ENCODE assay signal across 1 cellular context in genomic region chr10:97689637-97690036, GRCh38.
A peak's percentile ranks its signal among the peaks of the same experiment; 100 is the strongest.
TF ChIP-seq lines count a peak whose summit lies in the region.

No MANE protein-coding gene starts in this region.

TF ChIP-seq in K562, 482 proteins besides CTCF, POLR2A, EP300 and RAD21 (continued from another document and continues in another):
- TF ChIP-seq AFF1 (IDR thresholded peaks at IDR 0.05; ENCODE audit: low read depth in 1 of 2, partially characterized antibody in 2 of 2) (no peak), SIN3A (IDR thresholded peaks at IDR 0.05; ENCODE audit: borderline replicate concordance in 2 of 2, control insufficient read depth in 1 of 2, low read depth in 2 of 2, low read length in 2 of 2) (no peak), MCM5 (IDR thresholded peaks at IDR 0.05; ENCODE audit: low read depth) (no peak), ZNF431 (CRISPR knock-in tag; IDR thresholded peaks at IDR 0.05) (no peak), PHF20 (IDR thresholded peaks at IDR 0.05; ENCODE audit: partially characterized antibody) (no peak), ARHGAP35 (IDR thresholded peaks at IDR 0.05; ENCODE audit: partially characterized antibody) (no peak), ZNF184 (CRISPR knock-in tag; IDR thresholded peaks at IDR 0.05) (no peak), TOE1 (IDR thresholded peaks at IDR 0.05; ENCODE audit: borderline replicate concordance) (no peak), TOE1 (CRISPR knock-in tag; IDR thresholded peaks at IDR 0.05; ENCODE audit: borderline replicate concordance, low read depth) (no peak), BRD4 (IDR thresholded peaks at IDR 0.05) (no peak), PHF21A (IDR thresholded peaks at IDR 0.05; ENCODE audit: borderline replicate concordance, low read depth) (no peak), SRSF7 (optimal IDR thresholded peaks at IDR 0.05; ENCODE audit: low read depth, low read length) (no peak), ZNF165 (CRISPR knock-in tag; IDR thresholded peaks at IDR 0.05; ENCODE audit: borderline replicate concordance) (0 out of 2 replicates have a peak, but pooled peaks have one; percentile 63), RBFOX2 (IDR thresholded peaks at IDR 0.05; ENCODE audit: low read depth, low read length) (no peak), GTF2A2 (tag; IDR thresholded peaks at IDR 0.05) (no peak), JUNB (CRISPR knock-in tag; conservative IDR thresholded peaks at IDR 0.05) (no peak), ZFP1 (CRISPR knock-in tag; IDR thresholded peaks at IDR 0.05) (no peak), ZBED1 (IDR thresholded peaks at IDR 0.05) (no peak), MCM7 (IDR thresholded peaks at IDR 0.05) (no peak), PRMT5 (CRISPR knock-in tag; IDR thresholded peaks at IDR 0.05) (no peak), NFRKB (IDR thresholded peaks at IDR 0.05; ENCODE audit: low read depth) (no peak), ZNF274 (IDR thresholded peaks at IDR 0.05; ENCODE audit: borderline replicate concordance, low read depth, low read length) (no peak), ZNF644 (tag; IDR thresholded peaks at IDR 0.05; ENCODE audit: low read depth) (peak; percentile 82; the same call in 1 of the 2 replicates), ZNF124 (CRISPR knock-in tag; IDR thresholded peaks at IDR 0.05) (no peak), ZNF384 (IDR thresholded peaks at IDR 0.05; ENCODE audit: low read depth, low read length) (no peak), GATA2 (CRISPR knock-in tag; IDR thresholded peaks at IDR 0.05) (no peak), CHCHD3 (CRISPR knock-in tag; IDR thresholded peaks at IDR 0.05) (no peak), PURB (CRISPR knock-in tag; IDR thresholded peaks at IDR 0.05; ENCODE audit: low read depth) (no peak), MAFK (IDR thresholded peaks at IDR 0.05; ENCODE audit: low read length) (no peak), PREB (CRISPR knock-in tag; IDR thresholded peaks at IDR 0.05) (no peak), ZNF224 (CRISPR knock-in tag; IDR thresholded peaks at IDR 0.05) (no peak), FUS (optimal IDR thresholded peaks at IDR 0.05; ENCODE audit: low read depth, low read length) (no peak), CTCFL (IDR thresholded peaks at IDR 0.05; ENCODE audit: borderline replicate concordance, insufficient read depth, low read depth, low read length, poor library complexity, severe bottlenecking) (no peak), DIDO1 (tag; IDR thresholded peaks at IDR 0.05; ENCODE audit: low read depth) (no peak), ZBTB43 (CRISPR knock-in tag; IDR thresholded peaks at IDR 0.05) (no peak)
- TF ChIP-seq, protein P1, sequence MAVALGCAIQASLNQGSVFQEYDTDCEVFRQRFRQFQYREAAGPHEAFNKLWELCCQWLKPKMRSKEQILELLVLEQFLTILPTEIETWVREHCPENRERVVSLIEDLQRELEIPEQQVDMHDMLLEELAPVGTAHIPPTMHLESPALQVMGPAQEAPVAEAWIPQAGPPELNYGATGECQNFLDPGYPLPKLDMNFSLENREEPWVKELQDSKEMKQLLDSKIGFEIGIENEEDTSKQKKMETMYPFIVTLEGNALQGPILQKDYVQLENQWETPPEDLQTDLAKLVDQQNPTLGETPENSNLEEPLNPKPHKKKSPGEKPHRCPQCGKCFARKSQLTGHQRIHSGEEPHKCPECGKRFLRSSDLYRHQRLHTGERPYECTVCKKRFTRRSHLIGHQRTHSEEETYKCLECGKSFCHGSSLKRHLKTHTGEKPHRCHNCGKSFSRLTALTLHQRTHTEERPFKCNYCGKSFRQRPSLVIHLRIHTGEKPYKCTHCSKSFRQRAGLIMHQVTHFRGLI (CRISPR knock-in tag; IDR thresholded peaks at IDR 0.05), result no peak
- TF ChIP-seq, protein P2, sequence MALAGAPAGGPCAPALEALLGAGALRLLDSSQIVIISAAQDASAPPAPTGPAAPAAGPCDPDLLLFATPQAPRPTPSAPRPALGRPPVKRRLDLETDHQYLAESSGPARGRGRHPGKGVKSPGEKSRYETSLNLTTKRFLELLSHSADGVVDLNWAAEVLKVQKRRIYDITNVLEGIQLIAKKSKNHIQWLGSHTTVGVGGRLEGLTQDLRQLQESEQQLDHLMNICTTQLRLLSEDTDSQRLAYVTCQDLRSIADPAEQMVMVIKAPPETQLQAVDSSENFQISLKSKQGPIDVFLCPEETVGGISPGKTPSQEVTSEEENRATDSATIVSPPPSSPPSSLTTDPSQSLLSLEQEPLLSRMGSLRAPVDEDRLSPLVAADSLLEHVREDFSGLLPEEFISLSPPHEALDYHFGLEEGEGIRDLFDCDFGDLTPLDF (CRISPR knock-in tag; IDR thresholded peaks at IDR 0.05), result no peak
- TF ChIP-seq, protein P3, sequence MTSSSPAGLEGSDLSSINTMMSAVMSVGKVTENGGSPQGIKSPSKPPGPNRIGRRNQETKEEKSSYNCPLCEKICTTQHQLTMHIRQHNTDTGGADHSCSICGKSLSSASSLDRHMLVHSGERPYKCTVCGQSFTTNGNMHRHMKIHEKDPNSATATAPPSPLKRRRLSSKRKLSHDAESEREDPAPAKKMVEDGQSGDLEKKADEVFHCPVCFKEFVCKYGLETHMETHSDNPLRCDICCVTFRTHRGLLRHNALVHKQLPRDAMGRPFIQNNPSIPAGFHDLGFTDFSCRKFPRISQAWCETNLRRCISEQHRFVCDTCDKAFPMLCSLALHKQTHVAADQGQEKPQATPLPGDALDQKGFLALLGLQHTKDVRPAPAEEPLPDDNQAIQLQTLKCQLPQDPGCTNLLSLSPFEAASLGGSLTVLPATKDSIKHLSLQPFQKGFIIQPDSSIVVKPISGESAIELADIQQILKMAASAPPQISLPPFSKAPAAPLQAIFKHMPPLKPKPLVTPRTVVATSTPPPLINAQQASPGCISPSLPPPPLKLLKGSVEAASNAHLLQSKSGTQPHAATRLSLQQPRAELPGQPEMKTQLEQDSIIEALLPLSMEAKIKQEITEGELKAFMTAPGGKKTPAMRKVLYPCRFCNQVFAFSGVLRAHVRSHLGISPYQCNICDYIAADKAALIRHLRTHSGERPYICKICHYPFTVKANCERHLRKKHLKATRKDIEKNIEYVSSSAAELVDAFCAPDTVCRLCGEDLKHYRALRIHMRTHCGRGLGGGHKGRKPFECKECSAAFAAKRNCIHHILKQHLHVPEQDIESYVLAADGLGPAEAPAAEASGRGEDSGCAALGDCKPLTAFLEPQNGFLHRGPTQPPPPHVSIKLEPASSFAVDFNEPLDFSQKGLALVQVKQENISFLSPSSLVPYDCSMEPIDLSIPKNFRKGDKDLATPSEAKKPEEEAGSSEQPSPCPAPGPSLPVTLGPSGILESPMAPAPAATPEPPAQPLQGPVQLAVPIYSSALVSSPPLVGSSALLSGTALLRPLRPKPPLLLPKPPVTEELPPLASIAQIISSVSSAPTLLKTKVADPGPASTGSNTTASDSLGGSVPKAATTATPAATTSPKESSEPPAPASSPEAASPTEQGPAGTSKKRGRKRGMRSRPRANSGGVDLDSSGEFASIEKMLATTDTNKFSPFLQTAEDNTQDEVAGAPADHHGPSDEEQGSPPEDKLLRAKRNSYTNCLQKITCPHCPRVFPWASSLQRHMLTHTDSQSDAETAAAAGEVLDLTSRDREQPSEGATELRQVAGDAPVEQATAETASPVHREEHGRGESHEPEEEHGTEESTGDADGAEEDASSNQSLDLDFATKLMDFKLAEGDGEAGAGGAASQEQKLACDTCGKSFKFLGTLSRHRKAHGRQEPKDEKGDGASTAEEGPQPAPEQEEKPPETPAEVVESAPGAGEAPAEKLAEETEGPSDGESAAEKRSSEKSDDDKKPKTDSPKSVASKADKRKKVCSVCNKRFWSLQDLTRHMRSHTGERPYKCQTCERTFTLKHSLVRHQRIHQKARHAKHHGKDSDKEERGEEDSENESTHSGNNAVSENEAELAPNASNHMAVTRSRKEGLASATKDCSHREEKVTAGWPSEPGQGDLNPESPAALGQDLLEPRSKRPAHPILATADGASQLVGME (CRISPR knock-in tag; IDR thresholded peaks at IDR 0.05), result no peak
- TF ChIP-seq, protein P4, sequence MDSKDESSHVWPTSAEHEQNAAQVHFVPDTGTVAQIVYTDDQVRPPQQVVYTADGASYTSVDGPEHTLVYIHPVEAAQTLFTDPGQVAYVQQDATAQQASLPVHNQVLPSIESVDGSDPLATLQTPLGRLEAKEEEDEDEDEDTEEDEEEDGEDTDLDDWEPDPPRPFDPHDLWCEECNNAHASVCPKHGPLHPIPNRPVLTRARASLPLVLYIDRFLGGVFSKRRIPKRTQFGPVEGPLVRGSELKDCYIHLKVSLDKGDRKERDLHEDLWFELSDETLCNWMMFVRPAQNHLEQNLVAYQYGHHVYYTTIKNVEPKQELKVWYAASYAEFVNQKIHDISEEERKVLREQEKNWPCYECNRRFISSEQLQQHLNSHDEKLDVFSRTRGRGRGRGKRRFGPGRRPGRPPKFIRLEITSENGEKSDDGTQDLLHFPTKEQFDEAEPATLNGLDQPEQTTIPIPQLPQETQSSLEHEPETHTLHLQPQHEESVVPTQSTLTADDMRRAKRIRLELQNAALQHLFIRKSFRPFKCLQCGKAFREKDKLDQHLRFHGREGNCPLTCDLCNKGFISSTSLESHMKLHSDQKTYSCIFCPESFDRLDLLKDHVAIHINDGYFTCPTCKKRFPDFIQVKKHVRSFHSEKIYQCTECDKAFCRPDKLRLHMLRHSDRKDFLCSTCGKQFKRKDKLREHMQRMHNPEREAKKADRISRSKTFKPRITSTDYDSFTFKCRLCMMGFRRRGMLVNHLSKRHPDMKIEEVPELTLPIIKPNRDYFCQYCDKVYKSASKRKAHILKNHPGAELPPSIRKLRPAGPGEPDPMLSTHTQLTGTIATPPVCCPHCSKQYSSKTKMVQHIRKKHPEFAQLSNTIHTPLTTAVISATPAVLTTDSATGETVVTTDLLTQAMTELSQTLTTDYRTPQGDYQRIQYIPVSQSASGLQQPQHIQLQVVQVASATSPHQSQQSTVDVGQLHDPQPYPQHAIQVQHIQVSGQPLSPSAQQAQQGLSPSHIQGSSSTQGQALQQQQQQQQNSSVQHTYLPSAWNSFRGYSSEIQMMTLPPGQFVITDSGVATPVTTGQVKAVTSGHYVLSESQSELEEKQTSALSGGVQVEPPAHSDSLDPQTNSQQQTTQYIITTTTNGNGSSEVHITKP (IDR thresholded peaks at IDR 0.05; ENCODE audit: partially characterized antibody), result no peak
- TF ChIP-seq, protein P5, sequence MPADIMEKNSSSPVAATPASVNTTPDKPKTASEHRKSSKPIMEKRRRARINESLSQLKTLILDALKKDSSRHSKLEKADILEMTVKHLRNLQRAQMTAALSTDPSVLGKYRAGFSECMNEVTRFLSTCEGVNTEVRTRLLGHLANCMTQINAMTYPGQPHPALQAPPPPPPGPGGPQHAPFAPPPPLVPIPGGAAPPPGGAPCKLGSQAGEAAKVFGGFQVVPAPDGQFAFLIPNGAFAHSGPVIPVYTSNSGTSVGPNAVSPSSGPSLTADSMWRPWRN (IDR thresholded peaks at IDR 0.05; ENCODE audit: low read depth), result no peak
